In the genomic region with DNA sequence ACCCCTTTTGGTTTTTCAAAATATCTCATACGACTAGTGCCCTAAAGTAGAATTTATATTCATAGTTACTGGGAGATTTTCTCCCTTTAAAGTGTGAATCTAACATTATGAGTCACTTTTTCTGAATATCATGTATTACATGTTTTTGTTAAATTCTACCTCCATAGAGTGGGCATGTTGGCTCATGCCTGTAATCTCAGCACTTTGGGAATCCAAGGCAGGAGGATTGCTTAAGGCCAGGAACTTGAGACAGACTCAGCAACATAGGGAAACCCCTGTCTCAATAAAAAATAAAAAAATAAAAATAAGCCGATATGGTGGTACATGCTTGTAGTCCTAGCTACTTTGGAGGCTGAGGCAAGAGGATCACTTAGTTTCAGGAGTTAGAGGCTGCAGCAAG, we compare ENCODE assay signal across 33 cellular contexts. TPM values are rescaled to one million over a fixed set of nuclear protein-coding genes. Genes with fewer than 3 reads are reported as not detected.
"Had no signal": no experiment of that assay in that cellular context is flagged by ENCODE, and none has a peak within 500 bp of the region (broad histone marks: within the 10 kb centered on the region; RNA-seq: fewer than 3 reads in every experiment).

No MANE protein-coding gene starts in this region.

- DNase-seq: activated CD4-positive, alpha-beta T cell treated with anti-CD3 and anti-CD28 coated beads, Interleukin-2, amount 10 ng/mL, durations not matched to agents 7 days and 5 days; activated CD4-positive, alpha-beta T cell treated with anti-CD3 and anti-CD28 coated beads, Interleukin-2, amount 50 U/mL, for 48 hours; activated CD8-positive, alpha-beta memory T cell treated with anti-CD3 and anti-CD28 coated beads, Interleukin-2, amount 50 U/mL, for 4 hours; activated gamma-delta T cell treated with Interleukin-2 at 50 U/mL for 16 hours; activated naive CD4-positive, alpha-beta T cell treated with anti-CD3 and anti-CD28 coated beads for 36 hours; activated T-cell treated with anti-CD3 and anti-CD28 coated beads for 4 hours; activated T-cell treated with anti-CD3 and anti-CD28 coated beads, Interleukin-2, amount 50 U/mL, for 4 hours; adrenal gland; central memory CD4-positive, alpha-beta T cell; Kasumi-1; KG1; MM.1S; MV-4-11; NCI-H1092; NCI-H1436 treated with DMSO at 0.1 percent for 48 hours; NCI-H1694 treated with DMSO at 0.1 percent for 48 hours; NCI-H2029; NCI-H510A; NCI-H526; NCI-H748 treated with DMSO at 0.1 percent for 48 hours; NK-92 treated with Interleukin-12 subunit alpha and Interleukin-12 subunit beta, amount 100 ng/mL, for 24 hours; PC-3; Peyer's patch; Right ventricle myocardium superior; RPMI8226; SJCRH30; T1000 had no signal

- H3K27me3 ChIP-seq: adrenal gland, body of pancreas, Peyer's patch, SJCRH30 had no signal

- H3K27ac Mint-ChIP-seq: activated CD4-positive, alpha-beta T cell treated with anti-CD3 and anti-CD28 coated beads, Interleukin-2, amount 10 ng/mL, durations not matched to agents 7 days and 5 days; activated naive CD4-positive, alpha-beta T cell treated with anti-CD3 and anti-CD28 coated beads for 36 hours; activated naive CD4-positive, alpha-beta T cell treated with anti-CD3 and anti-CD28 coated beads, Interleukin-2, amount 50 U/mL, for 72 hours; activated T-helper 1 cell treated with anti-CD3 and anti-CD28 coated beads, Interleukin-12 subunit alpha, Interleukin-12 subunit beta, Interleukin-2, Interleukin-4 antibody, amounts not matched to agents 30 ng/mL and 10 ng/mL and 1 ng/mL, durations not matched to agents 14 hours and 24 hours and 36 hours had no signal

- H3K27me3 Mint-ChIP-seq: activated CD4-positive, alpha-beta T cell treated with anti-CD3 and anti-CD28 coated beads, Interleukin-2, amount 10 ng/mL, durations not matched to agents 7 days and 5 days had no signal

- H3K4me1 Mint-ChIP-seq: activated CD4-positive, alpha-beta T cell treated with anti-CD3 and anti-CD28 coated beads, Interleukin-2, amount 10 ng/mL, durations not matched to agents 7 days and 5 days had no signal

- H3K36me3 ChIP-seq: adrenal gland, Peyer's patch had no signal

- H3K4me3 Mint-ChIP-seq: activated CD4-positive, alpha-beta T cell treated with anti-CD3 and anti-CD28 coated beads, Interleukin-2, amount 10 ng/mL, durations not matched to agents 7 days and 5 days; activated naive CD4-positive, alpha-beta T cell treated with anti-CD3 and anti-CD28 coated beads for 36 hours; activated T-cell treated with anti-CD3 and anti-CD28 coated beads, Interleukin-2, amount 50 U/mL, for 4 hours; activated T-helper 1 cell treated with anti-CD3 and anti-CD28 coated beads, Interleukin-12 subunit alpha, Interleukin-12 subunit beta, Interleukin-2, Interleukin-4 antibody, amounts not matched to agents 30 ng/mL and 10 ng/mL and 1 ng/mL, durations not matched to agents 14 hours and 24 hours and 36 hours had no signal

- H3K27ac ChIP-seq: adrenal gland, body of pancreas, Peyer's patch, SJCRH30, SK-N-MC had no signal

- H3K9me3 Mint-ChIP-seq: activated CD4-positive, alpha-beta T cell treated with anti-CD3 and anti-CD28 coated beads, Interleukin-2, amount 10 ng/mL, durations not matched to agents 7 days and 5 days; activated naive CD4-positive, alpha-beta T cell treated with anti-CD3 and anti-CD28 coated beads for 36 hours; activated T-cell treated with anti-CD3 and anti-CD28 coated beads, Interleukin-2, amount 50 U/mL, for 4 hours; activated T-helper 1 cell treated with anti-CD3 and anti-CD28 coated beads, Interleukin-12 subunit alpha, Interleukin-12 subunit beta, Interleukin-2, Interleukin-4 antibody, amounts not matched to agents 30 ng/mL and 10 ng/mL and 1 ng/mL, durations not matched to agents 14 hours and 24 hours and 36 hours had no signal

- H3K4me1 ChIP-seq: body of pancreas, Peyer's patch had no signal

- H3K4me3 ChIP-seq: adrenal gland, body of pancreas, Peyer's patch, SJCRH30, SK-N-MC had no signal

- H3K36me3 Mint-ChIP-seq: activated naive CD4-positive, alpha-beta T cell treated with anti-CD3 and anti-CD28 coated beads, Interleukin-2, amount 50 U/mL, for 72 hours had no signal

- ATAC-seq: activated naive CD4-positive, alpha-beta T cell treated with anti-CD3 and anti-CD28 coated beads, Interleukin-2, amount 50 U/mL, for 72 hours; activated T-cell treated with anti-CD3 and anti-CD28 coated beads, Interleukin-2, amount 50 U/mL, for 4 hours; PC-3 had no signal

- H3K9me3 ChIP-seq: adrenal gland, body of pancreas, Peyer's patch, SJCRH30 had no signal

RNA-seq across cellular contexts. Expression of a gene that starts 45.3 kb away (rescaled TPM):
- total RNA-seq: activated CD4-positive, alpha-beta T cell treated with anti-CD3 and anti-CD28 coated beads, Interleukin-2, amount 10 ng/mL, durations not matched to agents 7 days and 5 days; activated naive CD4-positive, alpha-beta T cell treated with anti-CD3 and anti-CD28 coated beads for 36 hours; activated naive CD4-positive, alpha-beta T cell treated with anti-CD3 and anti-CD28 coated beads, Interleukin-2, amount 50 U/mL, for 72 hours; activated T-helper 1 cell treated with anti-CD3 and anti-CD28 coated beads, Interleukin-12 subunit alpha, Interleukin-12 subunit beta, Interleukin-2, Interleukin-4 antibody, amounts not matched to agents 30 ng/mL and 10 ng/mL and 1 ng/mL, durations not matched to agents 14 hours and 24 hours and 36 hours; PC-3; Peyer's patch; Right ventricle myocardium superior; T-helper 1 cell treated with Interleukin-12 subunit alpha and Interleukin-12 subunit beta and Interleukin-4 antibody, amounts not matched to agents 30 ng/mL and 1 ng/mL, for 36 hours; T-helper 2 cell treated with Interferon-gamma antibody and Interleukin-4, amounts not matched to agents 100 ng/mL and 5 ng/mL, for 36 hours had no signal
